ENCODE assay signal across 16 cellular contexts in genomic region chr19:48650974-48651681, GRCh38. TPM values are rescaled to one million over a fixed set of nuclear protein-coding genes. Genes with fewer than 3 reads are reported as not detected.
DNase-seq lines count a peak whose midpoint lies in the region; ATAC-seq, FAIRE-seq and TF ChIP-seq lines count a peak whose summit lies in the region.
"Had no signal": no experiment of that assay in that cellular context is flagged by ENCODE, and none has a peak within 500 bp of the region (broad histone marks: within the 10 kb centered on the region; RNA-seq: fewer than 3 reads in every experiment).

No MANE protein-coding gene starts in this region.

- POLR2A ChIA-PET in HepG2 (lab: Yijun Ruan, JAX): no interaction called here

- TF ChIP-seq CTCF in HepG2 (CRISPR knock-in tag; IDR thresholded peaks at IDR 0.05) (no peak), right lobe of liver (IDR thresholded peaks at IDR 0.05) (no peak), left ventricle myocardium inferior (IDR thresholded peaks at IDR 0.05; ENCODE audit: borderline replicate concordance) (no peak)

- H3K9me3 ChIP-seq in HepG2 (ENCODE audit: low read length): no peaks in the 10 kb centered on the region
- no peaks in the 10 kb centered on the region for H3K9me3 ChIP-seq in right lobe of liver
- H3K9me3 ChIP-seq in T-helper 17 cell (ENCODE audit: control insufficient read depth, low read length, poor library complexity, severe bottlenecking): no peaks in the 10 kb centered on the region
- H3K9me3 ChIP-seq in left ventricle myocardium inferior (replicated peaks): no peaks in the 10 kb centered on the region
- H3K9me3 ChIP-seq: A549 had no signal

- H3K27me3 ChIP-seq in HepG2 (ENCODE audit: control insufficient read depth in 1 of 2, insufficient read depth in 2 of 2, low read length in 2 of 2) (no peaks in the 10 kb centered on the region), right lobe of liver (no peaks in the 10 kb centered on the region), left ventricle myocardium inferior (ENCODE audit: low read depth) (no peaks in the 10 kb centered on the region)

- ATAC-seq in HepG2: no peak
- no peak for ATAC-seq in right lobe of liver
- no peak for ATAC-seq in T-helper 17 cell
- no peak for ATAC-seq in natural killer cell treated with Interleukin-12 subunit alpha and Interleukin-12 subunit beta and Interleukin-15 and Interleukin-18, amount 100 ng/mL, for 72 hours

- no peaks in the 10 kb centered on the region for H4K20me1 ChIP-seq in HepG2 (ENCODE audit: insufficient read depth, low read length)

- H3K4me2 ChIP-seq in HepG2 (ENCODE audit: low read depth, low read length): no peak overlapping the region
- H3K4me2 ChIP-seq: A549 had no signal

- TF ChIP-seq EP300 in HepG2 (IDR thresholded peaks at IDR 0.05; ENCODE audit: low read depth in 2 of 2, low read length in 2 of 2): no peak
- no peak for TF ChIP-seq EP300 in HepG2 (CRISPR knock-in tag; IDR thresholded peaks at IDR 0.05; ENCODE audit: borderline replicate concordance)

- peak; percentile 48 for DNase-seq in HepG2 (ENCODE audit: low spot score)
- DNase-seq in right lobe of liver: no peak
- DNase-seq in T-helper 17 cell: no peak
- DNase-seq in immature natural killer cell: no peak
- no peak for DNase-seq in left ventricle myocardium inferior
- DNase-seq in HUDEP-2 (lab: John Stamatoyannopoulos, UW; ENCODE audit: unreplicated experiment in 76 of 76): no peak
- DNase-seq in natural killer cell treated with Interleukin-12 subunit alpha and Interleukin-12 subunit beta and Interleukin-15 and Interleukin-18, amount 100 ng/mL, for 72 hours (ENCODE audit: low spot score): no peak
- DNase-seq: DMS 273 treated with DMSO at 0.1 percent for 48 hours, GOT3, Karpas-422, NCI-H2029, NCI-H510A treated with DMSO at 0.1 percent for 48 hours, SHP77 treated with DMSO at 0.1 percent for 48 hours had no signal

- H3K27me3 Mint-ChIP-seq in T-helper 17 cell (no peaks in the 10 kb centered on the region), immature natural killer cell (ENCODE audit: low read depth in 3 of 3) (peaks cover 0 to 8% (median 3%) of the 10 kb centered on the region in 3 donors)
- no peaks in the 10 kb centered on the region for H3K27me3 Mint-ChIP-seq in natural killer cell treated with Interleukin-12 subunit alpha and Interleukin-12 subunit beta and Interleukin-15 and Interleukin-18, amount 100 ng/mL, for 72 hours

- peak overlapping the region; percentile 53 for H3K27ac Mint-ChIP-seq in T-helper 17 cell
- H3K27ac Mint-ChIP-seq in immature natural killer cell: peak overlapping the region in 5 of 6 donors; percentile 1 to 79 (median 9)
- H3K27ac Mint-ChIP-seq in natural killer cell treated with Interleukin-12 subunit alpha and Interleukin-12 subunit beta and Interleukin-15 and Interleukin-18, amount 100 ng/mL, for 72 hours: no peak overlapping the region

- WGBS in HepG2 (ENCODE audit: low lambda C conversion rate): 54% methylated on average over 12 of the region's 12 CpGs
- WGBS in right lobe of liver (ENCODE audit: insufficient coverage, low coverage, low lambda C conversion rate, missing lambda C conversion rate): 83% methylated on average over 7 of the region's 12 CpGs

- H3K9ac ChIP-seq in HepG2 (ENCODE audit: insufficient read depth, low read depth, low read length): no peak overlapping the region

- TF ChIP-seq RAD21 in HepG2 (CRISPR knock-in tag; IDR thresholded peaks at IDR 0.05): no peak

- CTCF ChIA-PET in HepG2 (lab: Yijun Ruan, JAX; ENCODE audit: low intra/inter-chr PET ratio, low total read pairs): no interaction called here

- H3K36me3 Mint-ChIP-seq in T-helper 17 cell (ENCODE audit: low read depth): no peaks in the 10 kb centered on the region
- no peaks in the 10 kb centered on the region for H3K36me3 Mint-ChIP-seq in immature natural killer cell
- no peaks in the 10 kb centered on the region for H3K36me3 Mint-ChIP-seq in natural killer cell treated with Interleukin-12 subunit alpha and Interleukin-12 subunit beta and Interleukin-15 and Interleukin-18, amount 100 ng/mL, for 72 hours

- H3K4me1 Mint-ChIP-seq in T-helper 17 cell (peaks cover 24% of the 10 kb centered on the region), immature natural killer cell (peaks cover 14 to 18% of the 10 kb centered on the region in 2 donors)
- peaks cover 19 to 26% of the 10 kb centered on the region in 2 donors for H3K4me1 Mint-ChIP-seq in natural killer cell treated with Interleukin-12 subunit alpha and Interleukin-12 subunit beta and Interleukin-15 and Interleukin-18, amount 100 ng/mL, for 72 hours (ENCODE audit: low read depth in 2 of 2)

- H3K27ac ChIP-seq in HepG2 (ENCODE audit: extremely low read length, insufficient read depth, low read length) (no peak overlapping the region), right lobe of liver (no peak overlapping the region), left ventricle myocardium inferior (replicated peaks) (no peak overlapping the region)
- H3K27ac ChIP-seq: A549 had no signal

- in situ Hi-C loops in HepG2 (cut with HindIII; ENCODE audit: extremely low pct_ligation_motif_present, low pct_unique_long_range_greater_than_20kb): no loop called here

- no peaks in the 10 kb centered on the region for H3K79me2 ChIP-seq in HepG2 (ENCODE audit: insufficient read depth, low read length)

- H3K4me3 Mint-ChIP-seq in T-helper 17 cell (no peak overlapping the region), immature natural killer cell (no peak overlapping the region)
- H3K4me3 Mint-ChIP-seq in natural killer cell treated with Interleukin-12 subunit alpha and Interleukin-12 subunit beta and Interleukin-15 and Interleukin-18, amount 100 ng/mL, for 72 hours: no peak overlapping the region

- H3K4me1 ChIP-seq in HepG2 (ENCODE audit: insufficient read depth, low read length): peaks cover 16% of the 10 kb centered on the region
- H3K4me1 ChIP-seq in right lobe of liver: no peaks in the 10 kb centered on the region
- H3K4me1 ChIP-seq in left ventricle myocardium inferior: peaks cover 4% of the 10 kb centered on the region

- H3K4me3 ChIP-seq in HepG2 (replicated peaks in 1 of 3; ENCODE audit: insufficient read depth in 1 of 3, low read depth in 2 of 3, low read length in 3 of 3) (no peak overlapping the region), right lobe of liver (no peak overlapping the region), left ventricle myocardium inferior (no peak overlapping the region)
- H3K4me3 ChIP-seq: A549 had no signal

- no peaks in the 10 kb centered on the region for H3K36me3 ChIP-seq in HepG2 (replicated peaks in 1 of 2; ENCODE audit: control insufficient read depth in 1 of 2, insufficient read depth in 2 of 2, low read length in 2 of 2)
- no peaks in the 10 kb centered on the region for H3K36me3 ChIP-seq in right lobe of liver
- no peaks in the 10 kb centered on the region for H3K36me3 ChIP-seq in left ventricle myocardium inferior

- no peak for FAIRE-seq in HepG2 (lab: Jason Lieb, UNC)
- FAIRE-seq: A549, RCC 7860 had no signal

- intact Hi-C loops in HepG2 (cut with micrococcal nuclease; ENCODE audit: unreplicated experiment) (no loop called here), right lobe of liver (cut with DNase I) (no loop called here), left ventricle myocardium inferior (cut with micrococcal nuclease) (no loop called here)

- no peaks in the 10 kb centered on the region for H3K9me3 Mint-ChIP-seq in immature natural killer cell
- H3K9me3 Mint-ChIP-seq in natural killer cell treated with Interleukin-12 subunit alpha and Interleukin-12 subunit beta and Interleukin-15 and Interleukin-18, amount 100 ng/mL, for 72 hours: no peaks in the 10 kb centered on the region

- BruUV-seq in HepG2 (replicated peaks; lab: Mats Ljungman, UMichigan): no TSS peak

- no peak overlapping the region for H2AFZ ChIP-seq in HepG2 (ENCODE audit: low read length)

- TF ChIP-seq POLR2A in HepG2 (IDR thresholded peaks at IDR 0.05; ENCODE audit: insufficient read depth in 1 of 2, low read depth in 2 of 2, low read length in 2 of 2) (no peak), right lobe of liver (IDR thresholded peaks at IDR 0.05) (no peak)

RNA-seq across cellular contexts. Expression of gene CA11, which starts 5.1 kb away (rescaled TPM):
- total RNA-seq in HepG2 (2016; rRNA removed; fragmentation: Illumina TruSeq; extraction: Trizol) (0.24 and 0.58 TPM in 2 replicates), right lobe of liver (1 to 10 TPM in 2 of 6 experiments, under 1 TPM in 4; 0.25 to 2.0 (median 0.54) TPM), T-helper 17 cell (1 to 10 TPM; 7.4 to 9.6 TPM), left ventricle myocardium inferior (4.5 TPM)
- 0.79 and 0.91 TPM in 2 replicates for total RNA-seq in HepG2 (2016; cell fraction: cytosol; rRNA removed; fragmentation: Illumina TruSeq; extraction: Trizol; ENCODE audit: low read depth)
- total RNA-seq in HepG2 (2016; cell fraction: insoluble cytoplasmic fraction; rRNA removed; fragmentation: Illumina TruSeq; extraction: Trizol): 0.48 TPM in 1 of 2 replicates, not detected in the other
- 0.38 and 0.62 TPM in 2 replicates for total RNA-seq in HepG2 (2016; cell fraction: membrane; rRNA removed; fragmentation: Illumina TruSeq; extraction: Trizol)
- total RNA-seq in HepG2 (2016; cell fraction: nucleus; rRNA removed; fragmentation: Illumina TruSeq; extraction: Trizol): not detected in 2 replicates
- polyA plus RNA-seq in HepG2 (2011; rRNA removed) (0.41 and 1.4 TPM in 2 replicates), immature natural killer cell (10 to 100 TPM in 1 of 3 donors, 1 to 10 TPM in 2; 1.8 to 16.4 (median 3.6) TPM)
- polyA plus RNA-seq in HepG2 (2011; cell fraction: cytosol; rRNA removed): 0.36 and 0.54 TPM in 2 replicates
- 0.45 and 0.48 TPM in 2 replicates for polyA plus RNA-seq in HepG2 (2011; cell fraction: nucleus; rRNA removed)
- 1.5 and 2.9 TPM in 2 replicates for polyA plus RNA-seq in HepG2 (2012)
- polyA plus RNA-seq in HepG2 (2016; cell fraction: cytosol; fragmentation: Illumina TruSeq; extraction: Trizol; ENCODE audit: low read depth): 0.82 and 1.7 TPM in 2 replicates
- polyA plus RNA-seq in HepG2 (2016; cell fraction: insoluble cytoplasmic fraction; fragmentation: Illumina TruSeq; extraction: Trizol; ENCODE audit: low read depth): 0.37 and 0.38 TPM in 2 replicates
- 0.62 and 2.1 TPM in 2 replicates for polyA plus RNA-seq in HepG2 (2016; cell fraction: membrane; fragmentation: Illumina TruSeq; extraction: Trizol; ENCODE audit: low read depth)
- 0.72 and 1.3 TPM in 2 replicates for polyA plus RNA-seq in HepG2 (2016; cell fraction: nucleus; fragmentation: Illumina TruSeq; extraction: Trizol; ENCODE audit: insufficient read depth, low read depth)
- 0.08 and 3.7 TPM in 2 replicates for polyA minus RNA-seq in HepG2 (2011; rRNA and poly(A)+ RNA removed; ENCODE audit: low replicate concordance)
- not detected in 2 replicates for polyA minus RNA-seq in HepG2 (2011; cell fraction: cytosol; rRNA and poly(A)+ RNA removed)
- not detected in 2 replicates for polyA minus RNA-seq in HepG2 (2011; cell fraction: nucleus; rRNA and poly(A)+ RNA removed)
- total RNA-seq in natural killer cell treated with Interleukin-12 subunit alpha and Interleukin-12 subunit beta and Interleukin-15 and Interleukin-18, amount 100 ng/mL, for 72 hours: 1 to 10 TPM; 4.7 to 4.9 TPM
- total RNA-seq: Daoy had no signal

RNA-seq across cellular contexts. Expression of gene DBP, which starts 13.9 kb away (rescaled TPM):
- total RNA-seq in HepG2 (2016; rRNA removed; fragmentation: Illumina TruSeq; extraction: Trizol) (5.5 and 5.8 TPM in 2 replicates), right lobe of liver (10 to 100 TPM in 2 of 6 experiments, 1 to 10 TPM in 4; 1.8 to 11.6 (median 3.3) TPM), T-helper 17 cell (10 to 100 TPM; 29.7 to 38.2 TPM), left ventricle myocardium inferior (7.9 TPM)
- 2.6 and 4.6 TPM in 2 replicates for total RNA-seq in HepG2 (2016; cell fraction: cytosol; rRNA removed; fragmentation: Illumina TruSeq; extraction: Trizol; ENCODE audit: low read depth)
- 2.5 and 6.3 TPM in 2 replicates for total RNA-seq in HepG2 (2016; cell fraction: insoluble cytoplasmic fraction; rRNA removed; fragmentation: Illumina TruSeq; extraction: Trizol)
- 6.0 TPM in 2 replicates for total RNA-seq in HepG2 (2016; cell fraction: membrane; rRNA removed; fragmentation: Illumina TruSeq; extraction: Trizol)
- total RNA-seq in HepG2 (2016; cell fraction: nucleus; rRNA removed; fragmentation: Illumina TruSeq; extraction: Trizol): 2.5 and 2.9 TPM in 2 replicates
- polyA plus RNA-seq in HepG2 (2011; rRNA removed) (1.7 and 2.1 TPM in 2 replicates), immature natural killer cell (10 to 100 TPM; 23.6 to 65.1 (median 26.3) TPM)
- polyA plus RNA-seq in HepG2 (2011; cell fraction: cytosol; rRNA removed): 2.1 and 2.5 TPM in 2 replicates
- 2.7 and 3.2 TPM in 2 replicates for polyA plus RNA-seq in HepG2 (2011; cell fraction: nucleus; rRNA removed)
- polyA plus RNA-seq in HepG2 (2012): 3.6 and 3.7 TPM in 2 replicates
- polyA plus RNA-seq in HepG2 (2016; cell fraction: cytosol; fragmentation: Illumina TruSeq; extraction: Trizol; ENCODE audit: low read depth): 2.3 and 2.6 TPM in 2 replicates
- 5.2 and 5.4 TPM in 2 replicates for polyA plus RNA-seq in HepG2 (2016; cell fraction: insoluble cytoplasmic fraction; fragmentation: Illumina TruSeq; extraction: Trizol; ENCODE audit: low read depth)
- 2.9 and 5.4 TPM in 2 replicates for polyA plus RNA-seq in HepG2 (2016; cell fraction: membrane; fragmentation: Illumina TruSeq; extraction: Trizol; ENCODE audit: low read depth)
- polyA plus RNA-seq in HepG2 (2016; cell fraction: nucleus; fragmentation: Illumina TruSeq; extraction: Trizol; ENCODE audit: insufficient read depth, low read depth): 5.1 and 6.2 TPM in 2 replicates
- polyA minus RNA-seq in HepG2 (2011; rRNA and poly(A)+ RNA removed; ENCODE audit: low replicate concordance): 2.0 and 5.8 TPM in 2 replicates
- 2.3 and 2.7 TPM in 2 replicates for polyA minus RNA-seq in HepG2 (2011; cell fraction: cytosol; rRNA and poly(A)+ RNA removed)
- 1.5 and 3.0 TPM in 2 replicates for polyA minus RNA-seq in HepG2 (2011; cell fraction: nucleus; rRNA and poly(A)+ RNA removed)
- 1 to 10 TPM; 3.8 to 3.9 TPM for total RNA-seq in natural killer cell treated with Interleukin-12 subunit alpha and Interleukin-12 subunit beta and Interleukin-15 and Interleukin-18, amount 100 ng/mL, for 72 hours

RNA-seq across cellular contexts. Expression of gene NTN5, which starts 21.7 kb away (rescaled TPM):
- total RNA-seq in HepG2 (2016; rRNA removed; fragmentation: Illumina TruSeq; extraction: Trizol) (not detected in 2 replicates), right lobe of liver (under 1 TPM in 2 of 6 experiments, not detected in 4; 0.11 to 0.32 TPM), T-helper 17 cell (1 to 10 TPM; 2.8 to 3.4 TPM), left ventricle myocardium inferior (0.11 TPM)
- total RNA-seq in HepG2 (2016; cell fraction: cytosol; rRNA removed; fragmentation: Illumina TruSeq; extraction: Trizol; ENCODE audit: low read depth): not detected in 2 replicates
- not detected in 2 replicates for total RNA-seq in HepG2 (2016; cell fraction: insoluble cytoplasmic fraction; rRNA removed; fragmentation: Illumina TruSeq; extraction: Trizol)
- total RNA-seq in HepG2 (2016; cell fraction: membrane; rRNA removed; fragmentation: Illumina TruSeq; extraction: Trizol): not detected in 2 replicates
- not detected in 2 replicates for total RNA-seq in HepG2 (2016; cell fraction: nucleus; rRNA removed; fragmentation: Illumina TruSeq; extraction: Trizol)
- polyA plus RNA-seq in HepG2 (2011; rRNA removed) (0.03 and 0.05 TPM in 2 replicates), immature natural killer cell (under 1 TPM in 1 of 3 donors, not detected in 2; 0.46 TPM)
- polyA plus RNA-seq in HepG2 (2011; cell fraction: cytosol; rRNA removed): not detected in 2 replicates
- polyA plus RNA-seq in HepG2 (2011; cell fraction: nucleus; rRNA removed): 0.27 and 0.42 TPM in 2 replicates
- polyA plus RNA-seq in HepG2 (2012): 0.12 TPM in 1 of 2 replicates, not detected in the other
- polyA plus RNA-seq in HepG2 (2016; cell fraction: cytosol; fragmentation: Illumina TruSeq; extraction: Trizol; ENCODE audit: low read depth): not detected in 2 replicates
- polyA plus RNA-seq in HepG2 (2016; cell fraction: insoluble cytoplasmic fraction; fragmentation: Illumina TruSeq; extraction: Trizol; ENCODE audit: low read depth): not detected in 2 replicates
- not detected in 2 replicates for polyA plus RNA-seq in HepG2 (2016; cell fraction: membrane; fragmentation: Illumina TruSeq; extraction: Trizol; ENCODE audit: low read depth)
- not detected in 2 replicates for polyA plus RNA-seq in HepG2 (2016; cell fraction: nucleus; fragmentation: Illumina TruSeq; extraction: Trizol; ENCODE audit: insufficient read depth, low read depth)
- not detected in 2 replicates for polyA minus RNA-seq in HepG2 (2011; rRNA and poly(A)+ RNA removed; ENCODE audit: low replicate concordance)
- not detected in 2 replicates for polyA minus RNA-seq in HepG2 (2011; cell fraction: cytosol; rRNA and poly(A)+ RNA removed)
- polyA minus RNA-seq in HepG2 (2011; cell fraction: nucleus; rRNA and poly(A)+ RNA removed): not detected in 2 replicates
- under 1 TPM; 0.21 to 0.28 TPM for total RNA-seq in natural killer cell treated with Interleukin-12 subunit alpha and Interleukin-12 subunit beta and Interleukin-15 and Interleukin-18, amount 100 ng/mL, for 72 hours
- total RNA-seq: Daoy had no signal

RNA-seq across cellular contexts. Expression of gene SPHK2, which starts 31.8 kb away (rescaled TPM):
- total RNA-seq in HepG2 (2016; rRNA removed; fragmentation: Illumina TruSeq; extraction: Trizol) (11.1 and 14.4 TPM in 2 replicates), right lobe of liver (10 to 100 TPM; 11.4 to 30.1 (median 17.2) TPM), T-helper 17 cell (10 to 100 TPM; 11.9 to 12.6 TPM), left ventricle myocardium inferior (8.0 TPM)
- total RNA-seq in HepG2 (2016; cell fraction: cytosol; rRNA removed; fragmentation: Illumina TruSeq; extraction: Trizol; ENCODE audit: low read depth): 5.0 and 6.0 TPM in 2 replicates
- total RNA-seq in HepG2 (2016; cell fraction: insoluble cytoplasmic fraction; rRNA removed; fragmentation: Illumina TruSeq; extraction: Trizol): 8.9 and 15.9 TPM in 2 replicates
- total RNA-seq in HepG2 (2016; cell fraction: membrane; rRNA removed; fragmentation: Illumina TruSeq; extraction: Trizol): 10.7 and 12.1 TPM in 2 replicates
- 10.2 and 11.3 TPM in 2 replicates for total RNA-seq in HepG2 (2016; cell fraction: nucleus; rRNA removed; fragmentation: Illumina TruSeq; extraction: Trizol)
- polyA plus RNA-seq in HepG2 (2011; rRNA removed) (2.9 and 4.5 TPM in 2 replicates), immature natural killer cell (10 to 100 TPM; 10.5 to 14.5 (median 14.1) TPM)
- 2.2 and 3.8 TPM in 2 replicates for polyA plus RNA-seq in HepG2 (2011; cell fraction: cytosol; rRNA removed)
- polyA plus RNA-seq in HepG2 (2011; cell fraction: nucleus; rRNA removed): 17.1 and 20.8 TPM in 2 replicates
- polyA plus RNA-seq in HepG2 (2012): 2.8 and 3.1 TPM in 2 replicates
- 3.0 and 3.7 TPM in 2 replicates for polyA plus RNA-seq in HepG2 (2016; cell fraction: cytosol; fragmentation: Illumina TruSeq; extraction: Trizol; ENCODE audit: low read depth)
- polyA plus RNA-seq in HepG2 (2016; cell fraction: insoluble cytoplasmic fraction; fragmentation: Illumina TruSeq; extraction: Trizol; ENCODE audit: low read depth): 10.5 and 14.1 TPM in 2 replicates
- polyA plus RNA-seq in HepG2 (2016; cell fraction: membrane; fragmentation: Illumina TruSeq; extraction: Trizol; ENCODE audit: low read depth): 7.7 and 9.4 TPM in 2 replicates
- 24.3 and 24.6 TPM in 2 replicates for polyA plus RNA-seq in HepG2 (2016; cell fraction: nucleus; fragmentation: Illumina TruSeq; extraction: Trizol; ENCODE audit: insufficient read depth, low read depth)
- 11.6 and 13.3 TPM in 2 replicates for polyA minus RNA-seq in HepG2 (2011; rRNA and poly(A)+ RNA removed; ENCODE audit: low replicate concordance)
- polyA minus RNA-seq in HepG2 (2011; cell fraction: cytosol; rRNA and poly(A)+ RNA removed): 3.5 and 3.8 TPM in 2 replicates
- 9.0 and 10.2 TPM in 2 replicates for polyA minus RNA-seq in HepG2 (2011; cell fraction: nucleus; rRNA and poly(A)+ RNA removed)
- total RNA-seq in natural killer cell treated with Interleukin-12 subunit alpha and Interleukin-12 subunit beta and Interleukin-15 and Interleukin-18, amount 100 ng/mL, for 72 hours: 10 to 100 TPM; 37.9 to 71.4 TPM

RNA-seq across cellular contexts. Expression of gene RPL18, which starts 32.1 kb away (rescaled TPM):
- 1,485 and 1,498 TPM in 2 replicates for total RNA-seq in HepG2 (2016; rRNA removed; fragmentation: Illumina TruSeq; extraction: Trizol)
- total RNA-seq in HepG2 (2016; cell fraction: cytosol; rRNA removed; fragmentation: Illumina TruSeq; extraction: Trizol; ENCODE audit: low read depth): 2,025 and 2,222 TPM in 2 replicates
- total RNA-seq in HepG2 (2016; cell fraction: insoluble cytoplasmic fraction; rRNA removed; fragmentation: Illumina TruSeq; extraction: Trizol): 1,518 and 1,544 TPM in 2 replicates
- 3,207 and 3,209 TPM in 2 replicates for total RNA-seq in HepG2 (2016; cell fraction: membrane; rRNA removed; fragmentation: Illumina TruSeq; extraction: Trizol)
- total RNA-seq in HepG2 (2016; cell fraction: nucleus; rRNA removed; fragmentation: Illumina TruSeq; extraction: Trizol): 626 and 716 TPM in 2 replicates
- 1,639 and 1,894 TPM in 2 replicates for polyA plus RNA-seq in HepG2 (2011; rRNA removed)
- 2,410 and 2,836 TPM in 2 replicates for polyA plus RNA-seq in HepG2 (2011; cell fraction: cytosol; rRNA removed)
- 774 and 847 TPM in 2 replicates for polyA plus RNA-seq in HepG2 (2011; cell fraction: nucleus; rRNA removed)
- polyA plus RNA-seq in HepG2 (2012): 1,965 and 2,530 TPM in 2 replicates
- polyA plus RNA-seq in HepG2 (2016; cell fraction: cytosol; fragmentation: Illumina TruSeq; extraction: Trizol; ENCODE audit: low read depth): 2,734 and 3,086 TPM in 2 replicates
- polyA plus RNA-seq in HepG2 (2016; cell fraction: insoluble cytoplasmic fraction; fragmentation: Illumina TruSeq; extraction: Trizol; ENCODE audit: low read depth): 1,714 and 1,747 TPM in 2 replicates
- polyA plus RNA-seq in HepG2 (2016; cell fraction: membrane; fragmentation: Illumina TruSeq; extraction: Trizol; ENCODE audit: low read depth): 3,734 and 3,811 TPM in 2 replicates
- polyA plus RNA-seq in HepG2 (2016; cell fraction: nucleus; fragmentation: Illumina TruSeq; extraction: Trizol; ENCODE audit: insufficient read depth, low read depth): 1,314 and 1,387 TPM in 2 replicates
- polyA minus RNA-seq in HepG2 (2011; rRNA and poly(A)+ RNA removed; ENCODE audit: low replicate concordance): 713 and 1,028 TPM in 2 replicates
- 556 and 566 TPM in 2 replicates for polyA minus RNA-seq in HepG2 (2011; cell fraction: cytosol; rRNA and poly(A)+ RNA removed)
- polyA minus RNA-seq in HepG2 (2011; cell fraction: nucleus; rRNA and poly(A)+ RNA removed): 180 and 193 TPM in 2 replicates
- total RNA-seq in right lobe of liver: 100 to 1,000 TPM; 355 to 867 (median 385) TPM
- total RNA-seq in T-helper 17 cell: 1,000 to 10,000 TPM; 2,478 to 2,506 TPM
- polyA plus RNA-seq in immature natural killer cell: 1,000 to 10,000 TPM in 1 of 3 donors, 100 to 1,000 TPM in 2; 938 to 1,525 (median 950) TPM
- total RNA-seq in left ventricle myocardium inferior: 530 TPM
- 1,000 to 10,000 TPM; 1,029 to 1,552 TPM for total RNA-seq in natural killer cell treated with Interleukin-12 subunit alpha and Interleukin-12 subunit beta and Interleukin-15 and Interleukin-18, amount 100 ng/mL, for 72 hours

Comparison
In these comparisons a context has a peak if more than half of its experiments do, and no peak if none do; other contexts are left out.
1. H3K27ac Mint-ChIP-seq: peak in T-helper 17 cell (single experiment) and immature natural killer cell (5 of 6); none in natural killer cell treated with Interleukin-12 subunit alpha and Interleukin-12 subunit beta and Interleukin-15 and Interleukin-18, amount 100 ng/mL, for 72 hours (0 of 2).